25 cellular contexts compared by ENCODE assay signal in genomic region chr11:110165039-110165438, GRCh38.
"Had no signal": no experiment of that assay in that cellular context is flagged by ENCODE, and none has a peak within 500 bp of the region (broad histone marks: within the 10 kb centered on the region; RNA-seq: fewer than 3 reads in every experiment).

No MANE protein-coding gene starts in this region.

- H3K27me3 ChIP-seq: breast epithelium, esophagus squamous epithelium, heart right ventricle, pancreas, thyroid gland, upper lobe of right lung had no signal

- H3K36me3 Mint-ChIP-seq: naive thymus-derived CD4-positive, alpha-beta T cell had no signal

- H3K9me3 ChIP-seq: breast epithelium, esophagus squamous epithelium, heart right ventricle, pancreas, prostate gland, thyroid gland, upper lobe of right lung had no signal

- H3K4me1 ChIP-seq: breast epithelium, esophagus squamous epithelium, heart right ventricle, pancreas, prostate gland, thyroid gland, upper lobe of right lung had no signal

- H3K27ac ChIP-seq: breast epithelium, epithelial cell of prostate, esophagus squamous epithelium, heart right ventricle, pancreas, prostate gland, thyroid gland, upper lobe of right lung had no signal

- H3K4me1 Mint-ChIP-seq: activated CD4-positive, alpha-beta T cell treated with anti-CD3 and anti-CD28 coated beads for 36 hours; central memory CD8-positive, alpha-beta T cell; naive thymus-derived CD4-positive, alpha-beta T cell; neural crest cell had no signal

- H3K4me3 Mint-ChIP-seq: activated CD4-positive, alpha-beta T cell treated with anti-CD3 and anti-CD28 coated beads for 36 hours; activated T-helper 1 cell treated with anti-CD3 and anti-CD28 coated beads, Interleukin-12 subunit alpha, Interleukin-12 subunit beta, Interleukin-2, Interleukin-4 antibody, amounts not matched to agents 30 ng/mL and 10 ng/mL and 1 ng/mL, durations not matched to agents 14 hours and 24 hours and 36 hours; central memory CD8-positive, alpha-beta T cell; naive thymus-derived CD4-positive, alpha-beta T cell; neural crest cell; stimulated activated naive CD8-positive, alpha-beta T cell treated with anti-CD3 and anti-CD28 coated beads, Interleukin-15, Interleukin-2, amounts not matched to agents 100 ng/mL and 50 ng/mL, for 24 hours had no signal

- DNase-seq: activated CD4-positive, alpha-beta T cell treated with anti-CD3 and anti-CD28 coated beads for 36 hours; activated CD4-positive, CD25-positive, alpha-beta regulatory T cell; activated gamma-delta T cell treated with Interleukin-2 at 50 U/mL for 16 hours; activated naive CD4-positive, alpha-beta T cell treated with anti-CD3 and anti-CD28 coated beads, Interleukin-2, amount 50 U/mL, for 16 hours; dermis blood vessel endothelial cell; effector CD4-positive, alpha-beta T cell; esophagus squamous epithelium; heart right ventricle; midbrain; naive thymus-derived CD4-positive, alpha-beta T cell; nucleus accumbens; stimulated activated CD4-positive, alpha-beta T cell treated with anti-CD3 and anti-CD28 coated beads, Interleukin-15, amount 100 ng/mL, for 24 hours; stimulated activated CD4-positive, alpha-beta T cell treated with anti-CD3 and anti-CD28 coated beads, Interleukin-2, amount 100 ng/mL, for 24 hours; substantia nigra; thyroid gland; upper lobe of right lung had no signal

- ATAC-seq: activated CD4-positive, alpha-beta T cell treated with anti-CD3 and anti-CD28 coated beads for 36 hours; heart right ventricle; naive thymus-derived CD4-positive, alpha-beta T cell; pancreas; upper lobe of right lung had no signal

- H3K27me3 Mint-ChIP-seq: activated CD4-positive, alpha-beta T cell treated with anti-CD3 and anti-CD28 coated beads for 36 hours had no signal

- H3K36me3 ChIP-seq: breast epithelium, prostate gland had no signal

- H3K9me3 Mint-ChIP-seq: activated T-helper 1 cell treated with anti-CD3 and anti-CD28 coated beads, Interleukin-12 subunit alpha, Interleukin-12 subunit beta, Interleukin-2, Interleukin-4 antibody, amounts not matched to agents 30 ng/mL and 10 ng/mL and 1 ng/mL, durations not matched to agents 14 hours and 24 hours and 36 hours; central memory CD8-positive, alpha-beta T cell; naive thymus-derived CD4-positive, alpha-beta T cell; neural crest cell; stimulated activated naive CD8-positive, alpha-beta T cell treated with anti-CD3 and anti-CD28 coated beads, Interleukin-15, Interleukin-2, amounts not matched to agents 100 ng/mL and 50 ng/mL, for 24 hours had no signal

- H3K27ac Mint-ChIP-seq: activated CD4-positive, alpha-beta T cell treated with anti-CD3 and anti-CD28 coated beads for 36 hours; activated T-helper 1 cell treated with anti-CD3 and anti-CD28 coated beads, Interleukin-12 subunit alpha, Interleukin-12 subunit beta, Interleukin-2, Interleukin-4 antibody, amounts not matched to agents 30 ng/mL and 10 ng/mL and 1 ng/mL, durations not matched to agents 14 hours and 24 hours and 36 hours; naive thymus-derived CD4-positive, alpha-beta T cell; stimulated activated naive CD8-positive, alpha-beta T cell treated with anti-CD3 and anti-CD28 coated beads, Interleukin-15, Interleukin-2, amounts not matched to agents 100 ng/mL and 50 ng/mL, for 24 hours had no signal

- H3K4me3 ChIP-seq: breast epithelium, esophagus squamous epithelium, heart right ventricle, pancreas, prostate gland, smooth muscle cell, thyroid gland, upper lobe of right lung had no signal
